11 cellular contexts compared by ENCODE assay signal in genomic region chr6:705047-705446, GRCh38. TPM values are rescaled to one million over a fixed set of nuclear protein-coding genes. Genes with fewer than 3 reads are reported as not detected.
"Had no signal": no experiment of that assay in that cellular context is flagged by ENCODE, and none has a peak within 500 bp of the region (broad histone marks: within the 10 kb centered on the region; RNA-seq: fewer than 3 reads in every experiment).

No MANE protein-coding gene starts in this region.

- H3K36me3 ChIP-seq: adrenal gland, right atrium auricular region, tibial nerve had no signal

- H3K9me3 ChIP-seq: adrenal gland, right atrium auricular region, tibial nerve had no signal

- H3K36me3 Mint-ChIP-seq: naive thymus-derived CD8-positive, alpha-beta T cell had no signal

- H3K27ac Mint-ChIP-seq: naive thymus-derived CD8-positive, alpha-beta T cell had no signal

- H3K4me3 ChIP-seq: adrenal gland, right atrium auricular region, tibial nerve had no signal

- H3K9me3 Mint-ChIP-seq: naive thymus-derived CD8-positive, alpha-beta T cell had no signal

- H3K27me3 ChIP-seq: right atrium auricular region had no signal

- FAIRE-seq: small intestine had no signal

- H3K4me3 Mint-ChIP-seq: naive thymus-derived CD8-positive, alpha-beta T cell had no signal

- H3K27ac ChIP-seq: adrenal gland, right atrium auricular region, tibial nerve had no signal

- DNase-seq: activated naive CD4-positive, alpha-beta T cell treated with anti-CD3 and anti-CD28 coated beads, Interleukin-2, amount 50 U/mL, for 16 hours; activated T-cell treated with anti-CD3 and anti-CD28 coated beads, Interleukin-2, amount 50 U/mL, for 1 hour; adrenal gland; cortex of kidney; effector memory CD4-positive, alpha-beta T cell; hippocampal formation; naive thymus-derived CD8-positive, alpha-beta T cell; small intestine had no signal

- H3K4me1 ChIP-seq: right atrium auricular region had no signal

RNA-seq across cellular contexts. Expression of gene HUS1B, which starts 48.1 kb away (rescaled TPM):
- total RNA-seq: epithelial cell of proximal tubule had no signal
